In the genomic region with DNA sequence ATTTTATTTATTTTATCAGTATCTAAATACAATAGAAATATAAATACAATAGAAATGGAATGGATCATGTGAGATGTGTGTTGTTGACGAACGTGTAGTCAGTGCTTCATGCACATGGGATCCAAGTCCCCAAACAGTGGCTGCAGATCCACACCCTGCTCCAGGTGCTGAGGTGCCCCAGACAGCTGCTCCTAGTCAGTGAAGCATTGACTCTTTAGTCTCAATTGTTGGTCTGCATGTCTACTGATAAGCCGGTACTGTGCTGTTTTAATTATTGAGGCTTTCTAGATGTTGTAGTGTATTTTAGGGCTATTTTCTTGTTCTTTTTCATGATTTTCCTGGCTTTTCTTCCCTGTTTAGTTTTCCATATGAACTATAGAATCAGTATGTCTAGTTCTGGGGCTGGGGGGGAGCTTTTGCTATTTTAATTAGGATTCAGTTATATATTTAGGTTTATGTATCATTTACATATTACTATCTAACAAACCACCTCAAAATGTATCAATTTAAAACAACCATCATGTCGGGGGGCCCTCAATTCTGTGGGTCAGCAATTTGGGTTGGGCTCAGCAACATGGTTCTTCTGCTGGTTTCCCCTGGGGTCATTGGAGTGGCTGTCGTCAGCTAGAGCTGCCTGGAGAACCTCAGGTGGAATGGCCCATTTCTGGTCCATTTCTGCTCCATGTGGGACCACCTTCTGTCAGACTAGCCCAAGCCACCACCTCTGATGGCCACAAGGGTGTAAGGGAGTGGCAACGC, we compare ENCODE assay signal across 17 cellular contexts.
DNase-seq lines count a peak whose midpoint lies in the region; ATAC-seq and TF ChIP-seq lines count a peak whose summit lies in the region.
"Had no signal": no experiment of that assay in that cellular context is flagged by ENCODE, and none has a peak within 500 bp of the region (broad histone marks: within the 10 kb centered on the region; RNA-seq: fewer than 3 reads in every experiment).

No MANE protein-coding gene starts in this region.

- H3K36me3 Mint-ChIP-seq in activated T-cell treated with anti-CD3 and anti-CD28 coated beads, Interleukin-2, amount 50 U/mL, for 24 hours (ENCODE audit: low read depth) = peaks cover 69% of the 10 kb centered on the region
- peaks cover 39% of the 10 kb centered on the region for H3K36me3 Mint-ChIP-seq in CD4-positive, alpha-beta T cell (ENCODE audit: low read depth)
- peaks cover 2% of the 10 kb centered on the region for H3K36me3 Mint-ChIP-seq in T-helper 17 cell (ENCODE audit: low read depth)
- H3K36me3 Mint-ChIP-seq in naive thymus-derived CD4-positive, alpha-beta T cell = peaks cover 0 to 38% (median 31%) of the 10 kb centered on the region in 5 donors
- no peaks in the 10 kb centered on the region for H3K36me3 Mint-ChIP-seq in natural killer cell

- CTCF ChIA-PET in CD4-positive, alpha-beta T cell (lab: Charles Lee) = no interaction called here
- CTCF ChIA-PET in naive thymus-derived CD4-positive, alpha-beta T cell (lab: Charles Lee) = no interaction called here

- DNase-seq in activated T-cell treated with anti-CD3 and anti-CD28 coated beads, Interleukin-2, amount 50 U/mL, for 24 hours = no peak
- DNase-seq in activated T-cell treated with anti-CD3 and anti-CD28 coated beads, Interleukin-2, amount 50 U/mL, for 1 hour = no peak
- no peak for DNase-seq in CD4-positive, alpha-beta T cell
- DNase-seq in T-helper 17 cell (no peak), natural killer cell (no peak), ascending aorta (ENCODE audit: low spot score in 2 of 2) (no peak)
- no peak for DNase-seq in naive thymus-derived CD4-positive, alpha-beta T cell
- DNase-seq: CD8-positive, alpha-beta T cell; DMS79; H9; IMR-90; MV-4-11; NCI-H1417; NCI-H187 treated with DMSO at 0.1 percent for 48 hours; NCI-H446; PC-9; SJCRH30 had no signal

- H3K4me1 Mint-ChIP-seq in activated T-cell treated with anti-CD3 and anti-CD28 coated beads, Interleukin-2, amount 50 U/mL, for 24 hours (ENCODE audit: low read depth) = peaks cover 15% of the 10 kb centered on the region
- H3K4me1 Mint-ChIP-seq in CD4-positive, alpha-beta T cell (ENCODE audit: low read depth) = peaks cover 25% of the 10 kb centered on the region
- peaks cover 11% of the 10 kb centered on the region for H3K4me1 Mint-ChIP-seq in T-helper 17 cell
- peaks cover 14 to 33% (median 19%) of the 10 kb centered on the region in 7 donors for H3K4me1 Mint-ChIP-seq in naive thymus-derived CD4-positive, alpha-beta T cell
- peaks cover 13 to 18% of the 10 kb centered on the region in 2 donors for H3K4me1 Mint-ChIP-seq in natural killer cell

- H3K27me3 ChIP-seq in CD4-positive, alpha-beta T cell (ENCODE audit: control insufficient read depth, insufficient read depth, low read length) = no peaks in the 10 kb centered on the region
- H3K27me3 ChIP-seq in naive thymus-derived CD4-positive, alpha-beta T cell (ENCODE audit: control insufficient read depth in 2 of 2, insufficient read depth in 2 of 2, low read length in 2 of 2) = no peaks in the 10 kb centered on the region
- no peaks in the 10 kb centered on the region for H3K27me3 ChIP-seq in ascending aorta
- H3K27me3 ChIP-seq: SJCRH30 had no signal

- H3K27ac Mint-ChIP-seq in activated T-cell treated with anti-CD3 and anti-CD28 coated beads, Interleukin-2, amount 50 U/mL, for 24 hours = peak overlapping the region; percentile 75
- peak overlapping the region; percentile 63 for H3K27ac Mint-ChIP-seq in CD4-positive, alpha-beta T cell
- H3K27ac Mint-ChIP-seq in T-helper 17 cell (peak overlapping the region; percentile 74), natural killer cell (no peak overlapping the region)
- peak overlapping the region in 7 of 9 donors; percentile 46 to 90 (median 73) for H3K27ac Mint-ChIP-seq in naive thymus-derived CD4-positive, alpha-beta T cell

- no peak overlapping the region for H3K27ac ChIP-seq in CD4-positive, alpha-beta T cell (ENCODE audit: low read depth, low read length)
- H3K27ac ChIP-seq in naive thymus-derived CD4-positive, alpha-beta T cell (ENCODE audit: low read depth, low read length) = no peak overlapping the region
- no peak overlapping the region for H3K27ac ChIP-seq in ascending aorta
- H3K27ac ChIP-seq: PC-9, SJCRH30 had no signal

- POLR2A ChIA-PET in CD4-positive, alpha-beta T cell (lab: Charles Lee) = no interaction called here
- POLR2A ChIA-PET in naive thymus-derived CD4-positive, alpha-beta T cell (lab: Charles Lee) = no interaction called here

- H3K36me3 ChIP-seq in naive thymus-derived CD4-positive, alpha-beta T cell (ENCODE audit: control insufficient read depth in 2 of 3, insufficient read depth in 3 of 3, low read length in 3 of 3) = peaks cover 0 to 14% (median 5%) of the 10 kb centered on the region in 3 experiments
- H3K36me3 ChIP-seq in ascending aorta = peaks cover 0 to 17% of the 10 kb centered on the region in 2 donors
- H3K36me3 ChIP-seq: SJCRH30 had no signal

- peaks cover 11% of the 10 kb centered on the region for H3K9me3 ChIP-seq in CD4-positive, alpha-beta T cell (ENCODE audit: control insufficient read depth, low read length)
- H3K9me3 ChIP-seq in T-helper 17 cell (ENCODE audit: control insufficient read depth, low read length, poor library complexity, severe bottlenecking) (peaks cover 5% of the 10 kb centered on the region), ascending aorta (peaks cover 3 to 11% of the 10 kb centered on the region in 2 donors)
- H3K9me3 ChIP-seq in naive thymus-derived CD4-positive, alpha-beta T cell (ENCODE audit: control insufficient read depth in 2 of 3, low read length in 3 of 3) = peaks cover 0 to 9% (median 4%) of the 10 kb centered on the region in 3 experiments

- TF ChIP-seq CTCF in CD4-positive, alpha-beta T cell (IDR thresholded peaks at IDR 0.05) = no peak
- TF ChIP-seq CTCF in natural killer cell (IDR thresholded peaks at IDR 0.05) (no peak), ascending aorta (IDR thresholded peaks at IDR 0.05) (no peak)

- peaks cover 7% of the 10 kb centered on the region for H3K9me3 Mint-ChIP-seq in activated T-cell treated with anti-CD3 and anti-CD28 coated beads, Interleukin-2, amount 50 U/mL, for 24 hours
- H3K9me3 Mint-ChIP-seq in CD4-positive, alpha-beta T cell = peaks cover 4% of the 10 kb centered on the region
- H3K9me3 Mint-ChIP-seq in naive thymus-derived CD4-positive, alpha-beta T cell = peaks cover 0 to 23% (median 12%) of the 10 kb centered on the region in 11 donors
- no peaks in the 10 kb centered on the region for H3K9me3 Mint-ChIP-seq in natural killer cell

- peaks cover 4 to 8% of the 10 kb centered on the region in 2 donors for H3K4me1 ChIP-seq in naive thymus-derived CD4-positive, alpha-beta T cell (ENCODE audit: control insufficient read depth in 2 of 2, insufficient read depth in 2 of 2, low read length in 2 of 2)
- no peaks in the 10 kb centered on the region for H3K4me1 ChIP-seq in ascending aorta

- intact Hi-C loops in CD4-positive, alpha-beta T cell (cut with DNase I, micrococcal nuclease) = loop anchor here in 1 of 2 experiments (5.0 kb wide), 1 partner anchor 48 kb away; no protein-coding TSS in a partner anchor
- intact Hi-C loops in naive thymus-derived CD4-positive, alpha-beta T cell (cut with micrococcal nuclease) = no loop called here
- intact Hi-C loops in natural killer cell (cut with micrococcal nuclease) (no loop called here), ascending aorta (cut with DNase I) (no loop called here)

- no peak overlapping the region for H3K4me3 ChIP-seq in naive thymus-derived CD4-positive, alpha-beta T cell (ENCODE audit: low read length)
- H3K4me3 ChIP-seq in ascending aorta = no peak overlapping the region
- H3K4me3 ChIP-seq: PC-9, SJCRH30 had no signal

- no peak overlapping the region for H3K4me3 Mint-ChIP-seq in activated T-cell treated with anti-CD3 and anti-CD28 coated beads, Interleukin-2, amount 50 U/mL, for 24 hours
- no peak overlapping the region for H3K4me3 Mint-ChIP-seq in CD4-positive, alpha-beta T cell
- H3K4me3 Mint-ChIP-seq in T-helper 17 cell = no peak overlapping the region
- H3K4me3 Mint-ChIP-seq in naive thymus-derived CD4-positive, alpha-beta T cell = peak overlapping the region in 7 of 10 donors; percentile 34 to 66 (median 55)
- no peak overlapping the region for H3K4me3 Mint-ChIP-seq in natural killer cell
- H3K4me3 Mint-ChIP-seq: H9 had no signal

- H3K27me3 Mint-ChIP-seq in activated T-cell treated with anti-CD3 and anti-CD28 coated beads, Interleukin-2, amount 50 U/mL, for 24 hours = no peaks in the 10 kb centered on the region
- no peaks in the 10 kb centered on the region for H3K27me3 Mint-ChIP-seq in CD4-positive, alpha-beta T cell
- H3K27me3 Mint-ChIP-seq in T-helper 17 cell (no peaks in the 10 kb centered on the region), natural killer cell (ENCODE audit: low read depth in 2 of 2) (no peaks in the 10 kb centered on the region)
- no peaks in the 10 kb centered on the region for H3K27me3 Mint-ChIP-seq in naive thymus-derived CD4-positive, alpha-beta T cell

- no peak for ATAC-seq in CD4-positive, alpha-beta T cell (ENCODE audit: poor library complexity)
- no peak for ATAC-seq in T-helper 17 cell
- ATAC-seq in naive thymus-derived CD4-positive, alpha-beta T cell = no peak
- no peak for ATAC-seq in natural killer cell

Comparison
In these comparisons a context has a peak if more than half of its experiments do, and no peak if none do; other contexts are left out.
1. H3K27ac Mint-ChIP-seq: peak in activated T-cell treated with anti-CD3 and anti-CD28 coated beads, Interleukin-2, amount 50 U/mL, for 24 hours (single experiment), CD4-positive, alpha-beta T cell (single experiment), T-helper 17 cell (single experiment) and naive thymus-derived CD4-positive, alpha-beta T cell (7 of 9); none in natural killer cell (0 of 2).
2. H3K4me3 Mint-ChIP-seq: peak in naive thymus-derived CD4-positive, alpha-beta T cell (7 of 10); none in activated T-cell treated with anti-CD3 and anti-CD28 coated beads, Interleukin-2, amount 50 U/mL, for 24 hours (single experiment), CD4-positive, alpha-beta T cell (single experiment), T-helper 17 cell (single experiment) and natural killer cell (single experiment).